In genomic region chr1:236862615-236863211, GRCh38 we compare ENCODE assay signal across 14 cellular contexts.
A peak's percentile ranks its signal among the peaks of the same experiment; 100 is the strongest.
DNase-seq lines count a peak whose midpoint lies in the region; ATAC-seq, FAIRE-seq and TF ChIP-seq lines count a peak whose summit lies in the region.
"Had no signal": no experiment of that assay in that cellular context is flagged by ENCODE, and none has a peak within 500 bp of the region (broad histone marks: within the 10 kb centered on the region; RNA-seq: fewer than 3 reads in every experiment).

No MANE protein-coding gene starts in this region.

- H3K4me3 Mint-ChIP-seq in activated naive CD8-positive, alpha-beta T cell treated with anti-CD3 and anti-CD28 coated beads, Interleukin-2, amount 10 ng/mL, durations not matched to agents 7 days and 5 days, result no peak overlapping the region
- H3K4me3 Mint-ChIP-seq: natural killer cell treated with Interleukin-12 subunit alpha and Interleukin-12 subunit beta and Interleukin-15 and Interleukin-18, amount 100 ng/mL, for 72 hours had no signal

- peaks cover 0 to 9% (median 0%) of the 10 kb centered on the region in 3 donors for H3K36me3 ChIP-seq in pancreas

- H3K9me3 ChIP-seq in pancreas, result no peaks in the 10 kb centered on the region
- H3K9me3 ChIP-seq: BE2C had no signal

- peaks cover 28% of the 10 kb centered on the region for H3K4me1 Mint-ChIP-seq in activated naive CD8-positive, alpha-beta T cell treated with anti-CD3 and anti-CD28 coated beads, Interleukin-2, amount 10 ng/mL, durations not matched to agents 7 days and 5 days

- DNase-seq in AG20443 (ENCODE audit: low spot score) (peak; percentile 26), left ventricle myocardium superior (no peak), pancreas (peak in 4 of 6 donors; percentile 56 to 87 (median 78)), germinal center (ENCODE audit: low spot score) (no peak)
- no peak for DNase-seq in activated naive CD8-positive, alpha-beta T cell treated with anti-CD3 and anti-CD28 coated beads, Interleukin-2, amount 10 ng/mL, durations not matched to agents 7 days and 5 days
- DNase-seq in activated CD4-positive, alpha-beta T cell treated with anti-CD3 and anti-CD28 coated beads, Interleukin-2, amount 50 U/mL, for 48 hours, result no peak
- DNase-seq: activated CD8-positive, alpha-beta memory T cell treated with anti-CD3 and anti-CD28 coated beads, Interleukin-2, amount 50 U/mL, for 4 hours; BE2C; NCI-H1417; stimulated activated CD4-positive, alpha-beta T cell treated with anti-CD3 and anti-CD28 coated beads, Interleukin-15, amount 100 ng/mL, for 24 hours; stimulated activated CD8-positive, alpha-beta memory T cell treated with anti-CD3 and anti-CD28 coated beads, Interleukin-4, amount 100 ng/mL, for 48 hours had no signal

- no peaks in the 10 kb centered on the region for H3K27me3 Mint-ChIP-seq in activated naive CD8-positive, alpha-beta T cell treated with anti-CD3 and anti-CD28 coated beads, Interleukin-2, amount 10 ng/mL, durations not matched to agents 7 days and 5 days
- H3K27me3 Mint-ChIP-seq: natural killer cell treated with Interleukin-12 subunit alpha and Interleukin-12 subunit beta and Interleukin-15 and Interleukin-18, amount 100 ng/mL, for 72 hours had no signal

- intact Hi-C loops in left ventricle myocardium superior (cut with micrococcal nuclease), result no loop called here
- intact Hi-C loops in pancreas (cut with DNase I), result no loop called here

- H3K4me3 ChIP-seq in pancreas, result peak overlapping the region in 1 of 4 donors; percentile 8

- TF ChIP-seq CTCF in pancreas (IDR thresholded peaks at IDR 0.05), result no peak

- POLR2A ChIA-PET in activated naive CD8-positive, alpha-beta T cell treated with anti-CD3 and anti-CD28 coated beads, Interleukin-2, amount 10 ng/mL, durations not matched to agents 7 days and 5 days (lab: Charles Lee), result no interaction called here

- peaks cover 32 to 50% (median 47%) of the 10 kb centered on the region in 3 donors for H3K4me1 ChIP-seq in pancreas
- H3K4me1 ChIP-seq: BE2C had no signal

- H3K9me3 Mint-ChIP-seq in activated naive CD8-positive, alpha-beta T cell treated with anti-CD3 and anti-CD28 coated beads, Interleukin-2, amount 10 ng/mL, durations not matched to agents 7 days and 5 days, result no peaks in the 10 kb centered on the region
- H3K9me3 Mint-ChIP-seq: natural killer cell treated with Interleukin-12 subunit alpha and Interleukin-12 subunit beta and Interleukin-15 and Interleukin-18, amount 100 ng/mL, for 72 hours had no signal

- H3K27ac Mint-ChIP-seq in activated naive CD8-positive, alpha-beta T cell treated with anti-CD3 and anti-CD28 coated beads, Interleukin-2, amount 10 ng/mL, durations not matched to agents 7 days and 5 days, result peak overlapping the region; percentile 50

- no peaks in the 10 kb centered on the region for H3K27me3 ChIP-seq in pancreas
- H3K27me3 ChIP-seq: BE2C had no signal

- peaks cover 58% of the 10 kb centered on the region for H3K36me3 Mint-ChIP-seq in activated naive CD8-positive, alpha-beta T cell treated with anti-CD3 and anti-CD28 coated beads, Interleukin-2, amount 10 ng/mL, durations not matched to agents 7 days and 5 days

- ATAC-seq in activated naive CD8-positive, alpha-beta T cell treated with anti-CD3 and anti-CD28 coated beads, Interleukin-2, amount 10 ng/mL, durations not matched to agents 7 days and 5 days (ENCODE audit: low read depth), result peak; percentile 46
- ATAC-seq in left ventricle myocardium superior (peak; percentile 89), pancreas (peak; percentile 93 to 96 (median 94)), HG02642 (IDR thresholded peaks at IDR 0.05; ENCODE audit: poor library complexity, unreplicated experiment) (no peak), GM18868 (IDR thresholded peaks at IDR 0.05; ENCODE audit: unreplicated experiment) (no peak)
- ATAC-seq: natural killer cell treated with Interleukin-12 subunit alpha and Interleukin-12 subunit beta and Interleukin-15 and Interleukin-18, amount 100 ng/mL, for 72 hours had no signal

- no peak for FAIRE-seq in pancreas (lab: Jason Lieb, UNC)

- peak overlapping the region; percentile 24 to 87 (median 70) for H3K27ac ChIP-seq in pancreas

- WGBS in pancreas, 2 donors, result 13 to 14% methylated on average over 5 of the region's 5 CpGs

Comparison
In these comparisons a context has a peak if more than half of its experiments do, and no peak if none do; other contexts are left out.
1. DNase-seq: peak in AG20443 (single experiment) and pancreas (4 of 6); none in activated naive CD8-positive, alpha-beta T cell treated with anti-CD3 and anti-CD28 coated beads, Interleukin-2, amount 10 ng/mL, durations not matched to agents 7 days and 5 days (single experiment), left ventricle myocardium superior (single experiment), germinal center (single experiment) and activated CD4-positive, alpha-beta T cell treated with anti-CD3 and anti-CD28 coated beads, Interleukin-2, amount 50 U/mL, for 48 hours (0 of 2).
2. ATAC-seq: peak in activated naive CD8-positive, alpha-beta T cell treated with anti-CD3 and anti-CD28 coated beads, Interleukin-2, amount 10 ng/mL, durations not matched to agents 7 days and 5 days (single experiment), left ventricle myocardium superior (single experiment) and pancreas (4 of 4); none in HG02642 (single experiment) and GM18868 (single experiment).